Comparison of ENCODE assay signal across 8 cellular contexts in genomic region chr5:68239485-68239884, GRCh38. TPM values are rescaled to one million over a fixed set of nuclear protein-coding genes. Genes with fewer than 3 reads are reported as not detected.
DNase-seq lines count a peak whose midpoint lies in the region; ATAC-seq and TF ChIP-seq lines count a peak whose summit lies in the region.

No MANE protein-coding gene starts in this region.

- no peaks in the 10 kb centered on the region for H3K27me3 Mint-ChIP-seq in memory B cell

- peaks cover 23% of the 10 kb centered on the region for H3K4me1 ChIP-seq in mammary epithelial cell (ENCODE audit: insufficient read depth, low read length)

- DNase-seq in NOMO-1 (lab: John Stamatoyannopoulos, UW; ENCODE audit: unreplicated experiment in 2 of 2) (peak; percentile 38 to 52), NOMO-1 treated with dmso at 0.1 percent for 144 hours (lab: John Stamatoyannopoulos, UW; ENCODE audit: unreplicated experiment) (no peak), mammary epithelial cell (peak; percentile 76), memory B cell (ENCODE audit: low spot score in 2 of 2) (peak; percentile 49 to 52), HPDE6-E6E7 (ENCODE audit: extremely low spot score) (no peak)
- DNase-seq in activated CD4-positive, CD25-positive, alpha-beta regulatory T cell (lab: John Stamatoyannopoulos, UW) = peak; percentile 16 to 56 (median 49)
- DNase-seq in stimulated activated CD8-positive, alpha-beta memory T cell treated with anti-CD3 and anti-CD28 coated beads, Interleukin-15, amount 100 ng/mL, for 4 hours (ENCODE audit: low read depth in 2 of 2) = peak; percentile 62 to 71

- in situ Hi-C loops in mammary epithelial cell (cut with MboI; ENCODE audit: low sequenced_read_pairs in 2 of 2) = no loop called here

- H3K4me3 Mint-ChIP-seq in memory B cell = peak overlapping the region; percentile 38

- peak overlapping the region; percentile 52 for H3K27ac ChIP-seq in mammary epithelial cell (ENCODE audit: insufficient read depth, low read depth, low read length)

- dilution Hi-C loops in mammary epithelial cell (cut with HindIII; ENCODE audit: low sequenced_read_pairs) = no loop called here

- H3K36me3 Mint-ChIP-seq in memory B cell = peaks cover 5% of the 10 kb centered on the region

- CTCF ChIA-PET in mammary epithelial cell (lab: Charles Lee; ENCODE audit: low non-redundant PET) = no interaction called here

- peak overlapping the region; percentile 45 for H3K4me2 ChIP-seq in mammary epithelial cell (ENCODE audit: insufficient read depth, low read depth, low read length)

- 0% methylated on average over 6 of the region's 7 CpGs for WGBS in mammary epithelial cell (ENCODE audit: low coverage, missing lambda C conversion rate)

- no peak overlapping the region for H3K4me3 ChIP-seq in mammary epithelial cell (replicated peaks in 1 of 3; ENCODE audit: insufficient read depth in 1 of 3, low read depth in 2 of 3, low read length in 3 of 3)

- ATAC-seq in HG03460 (IDR thresholded peaks at IDR 0.05; ENCODE audit: unreplicated experiment) (peak; percentile 94), memory B cell (ENCODE audit: low read depth) (peak; percentile 92)

- H3K27me3 ChIP-seq in mammary epithelial cell (ENCODE audit: insufficient read depth, low read length) = no peaks in the 10 kb centered on the region

- no peaks in the 10 kb centered on the region for H4K20me1 ChIP-seq in mammary epithelial cell (ENCODE audit: insufficient read depth, low read length)

- H3K36me3 ChIP-seq in mammary epithelial cell (ENCODE audit: insufficient read depth, low read length) = peaks cover 4% of the 10 kb centered on the region

- H3K9ac ChIP-seq in mammary epithelial cell (ENCODE audit: insufficient read depth, low read length) = no peak overlapping the region

- H3K79me2 ChIP-seq in mammary epithelial cell (ENCODE audit: insufficient read depth, low read length) = peaks cover 89% of the 10 kb centered on the region

- H3K9me3 ChIP-seq in mammary epithelial cell (replicated peaks; ENCODE audit: insufficient read depth, low read length) = no peaks in the 10 kb centered on the region

- intact Hi-C loops in mammary epithelial cell (cut with micrococcal nuclease) = loop anchor here (2.0 kb wide), 1 partner anchor 23 kb away; no protein-coding TSS in a partner anchor

- BruUV-seq in mammary epithelial cell (replicated peaks; lab: Mats Ljungman, UMichigan) = no TSS peak

- no peak for TF ChIP-seq CTCF in mammary epithelial cell (conservative IDR thresholded peaks at IDR 0.05 in 1 of 2, IDR thresholded peaks at IDR 0.05 in 1 of 2; ENCODE audit: extremely low read depth in 1 of 2, insufficient read depth in 1 of 2, low read depth in 1 of 2, low read length in 2 of 2)

- no peaks in the 10 kb centered on the region for H3K9me3 Mint-ChIP-seq in memory B cell

- peak overlapping the region; percentile 60 for H3K27ac Mint-ChIP-seq in memory B cell

- peaks cover 44% of the 10 kb centered on the region for H3K4me1 Mint-ChIP-seq in memory B cell

- no peak overlapping the region for H2AFZ ChIP-seq in mammary epithelial cell (ENCODE audit: low read depth, low read length)

RNA-seq across cellular contexts. Expression of gene PIK3R1, which starts 23.9 kb away (rescaled TPM):
- 100 to 1,000 TPM in 1 of 2 donors, 10 to 100 TPM in 1; 74.3 to 195 TPM for total RNA-seq in mammary epithelial cell
- polyA plus RNA-seq in mammary epithelial cell = 11.1 TPM
- 96.6 TPM for polyA minus RNA-seq in mammary epithelial cell

Comparison
In these comparisons a context has a peak if more than half of its experiments do, and no peak if none do; other contexts are left out.
1. DNase-seq: peak in NOMO-1 (2 of 2), activated CD4-positive, CD25-positive, alpha-beta regulatory T cell (4 of 4), mammary epithelial cell (single experiment), memory B cell (2 of 2) and stimulated activated CD8-positive, alpha-beta memory T cell treated with anti-CD3 and anti-CD28 coated beads, Interleukin-15, amount 100 ng/mL, for 4 hours (2 of 2); none in NOMO-1 treated with dmso at 0.1 percent for 144 hours (single experiment) and HPDE6-E6E7 (single experiment).